7 cellular contexts compared by ENCODE assay signal in genomic region chr11:124762077-124762623, GRCh38. TPM values are rescaled to one million over a fixed set of nuclear protein-coding genes. Genes with fewer than 3 reads are reported as not detected.
DNase-seq lines count a peak whose midpoint lies in the region; ATAC-seq and TF ChIP-seq lines count a peak whose summit lies in the region.

ESAM (minus strand) TSS chr11:124762290; CDS start chr11:124762154, 136 bp downstream.

- H3K27me3 ChIP-seq in OCI-LY3 (ENCODE audit: low read depth, low read length) (peaks cover 17% of the 10 kb centered on the region; the same call in 1 of the 2 replicates), left ventricle myocardium inferior (ENCODE audit: low read depth) (peaks cover 59% of the 10 kb centered on the region), gastrocnemius medialis (peaks cover 44 to 52% (median 47%) of the 10 kb centered on the region in 3 donors)

- intact Hi-C loops in left ventricle myocardium inferior (cut with micrococcal nuclease) = loop anchor here (5.0 to 10.0 kb wide), 2 partner anchors 73 to 90 kb away; partner anchors contain the start of genes SIAE and SPA17
- intact Hi-C loops in gastrocnemius medialis (cut with DNase I; ENCODE audit: low total_unique reads) = loop anchor here (2.0 to 5.0 kb wide), 3 partner anchors 15 to 75 kb away; partner anchors contain the start of gene MSANTD2

- H3K36me3 ChIP-seq in OCI-LY3 (replicated peaks; ENCODE audit: low read depth, low read length) (peaks cover 3% of the 10 kb centered on the region), left ventricle myocardium inferior (peaks cover 27% of the 10 kb centered on the region), gastrocnemius medialis (peaks cover 0 to 12% of the 10 kb centered on the region in 2 donors)

- peak within 1 kb of the TSS; percentile 60 for H3K9ac ChIP-seq in OCI-LY3 (ENCODE audit: low read length)

- peaks cover 6% of the 10 kb centered on the region for H3K36me3 Mint-ChIP-seq in activated naive CD4-positive, alpha-beta T cell treated with anti-CD3 and anti-CD28 coated beads, Interleukin-2, amount 10 ng/mL, durations not matched to agents 7 days and 5 days

- TF ChIP-seq CTCF in OCI-LY3 (IDR thresholded peaks at IDR 0.05; ENCODE audit: low read depth, low read length) = no peak; the same call in 1 of the 2 replicates
- no peak for TF ChIP-seq CTCF in left ventricle myocardium inferior (IDR thresholded peaks at IDR 0.05; ENCODE audit: borderline replicate concordance)
- no peak for TF ChIP-seq CTCF in gastrocnemius medialis (IDR thresholded peaks at IDR 0.05 in 4 of 5, conservative IDR thresholded peaks at IDR 0.05 in 1 of 5)

- in situ Hi-C loops in gastrocnemius medialis (cut with MboI; ENCODE audit: low sequenced_read_pairs in 4 of 4) = loop anchor here (5.0 to 10.0 kb wide), 4 partner anchors 73 to 97 kb away; partner anchors contain the start of genes SIAE (in 1 of the 4) and SPA17 (in 1 of the 4)

- DNase-seq in activated naive CD4-positive, alpha-beta T cell treated with anti-CD3 and anti-CD28 coated beads, Interleukin-2, amount 10 ng/mL, durations not matched to agents 7 days and 5 days = peak; percentile 83
- peak; percentile 59 for DNase-seq in left ventricle myocardium inferior
- DNase-seq in gastrocnemius medialis = no peak
- DNase-seq in cerebellum (ENCODE audit: low spot score) = no peak

- H3K9me3 ChIP-seq in OCI-LY3 (ENCODE audit: insufficient read depth, low read length) = no peaks in the 10 kb centered on the region
- H3K9me3 ChIP-seq in left ventricle myocardium inferior (replicated peaks) = no peaks in the 10 kb centered on the region
- H3K9me3 ChIP-seq in gastrocnemius medialis = no peaks in the 10 kb centered on the region

- peaks cover 8% of the 10 kb centered on the region for H3K4me1 ChIP-seq in OCI-LY3 (ENCODE audit: low read length)
- peaks cover 64% of the 10 kb centered on the region for H3K4me1 ChIP-seq in left ventricle myocardium inferior
- peaks cover 14 to 30% of the 10 kb centered on the region in 2 donors for H3K4me1 ChIP-seq in gastrocnemius medialis

- CTCF ChIA-PET in activated naive CD4-positive, alpha-beta T cell treated with anti-CD3 and anti-CD28 coated beads, Interleukin-2, amount 10 ng/mL, durations not matched to agents 7 days and 5 days (lab: Charles Lee) = interaction anchor here (0.7 to 8.5 kb wide), 18 partner anchors 7 to 346 kb away, joined by 3 to 95 read pairs (median 7); partner anchors contain the start of genes MSANTD2, SIAE, SPA17 and TBRG1

- peaks cover 5% of the 10 kb centered on the region; the same call in 1 of the 2 replicates for H4K20me1 ChIP-seq in OCI-LY3 (ENCODE audit: insufficient read depth, low read length)

- H3K27ac Mint-ChIP-seq in activated naive CD4-positive, alpha-beta T cell treated with anti-CD3 and anti-CD28 coated beads, Interleukin-2, amount 10 ng/mL, durations not matched to agents 7 days and 5 days = no peak within 1 kb of the TSS

- ATAC-seq in GM18867 (IDR thresholded peaks at IDR 0.05; ENCODE audit: unreplicated experiment) = peak; percentile 71
- ATAC-seq in HG02840 (IDR thresholded peaks at IDR 0.05; ENCODE audit: low FRiP score, unreplicated experiment) = peak; percentile 49
- ATAC-seq in gastrocnemius medialis = no peak

- H3K4me3 ChIP-seq in OCI-LY3 (ENCODE audit: low read length) (peak within 1 kb of the TSS; percentile 90), left ventricle myocardium inferior (peak within 1 kb of the TSS; percentile 82), gastrocnemius medialis (peak within 1 kb of the TSS; percentile 52 to 67 (median 60))

- peaks cover 55% of the 10 kb centered on the region for H3K27me3 Mint-ChIP-seq in activated naive CD4-positive, alpha-beta T cell treated with anti-CD3 and anti-CD28 coated beads, Interleukin-2, amount 10 ng/mL, durations not matched to agents 7 days and 5 days

- H2AFZ ChIP-seq in OCI-LY3 (ENCODE audit: low read depth, low read length) = peak within 1 kb of the TSS; percentile 75

- H3K27ac ChIP-seq in OCI-LY3 (ENCODE audit: low read length) = no peak within 1 kb of the TSS
- H3K27ac ChIP-seq in left ventricle myocardium inferior (replicated peaks) = peak within 1 kb of the TSS; percentile 98
- H3K27ac ChIP-seq in gastrocnemius medialis = peak within 1 kb of the TSS; percentile 54 to 87 (median 82)

- no peaks in the 10 kb centered on the region for H3K79me2 ChIP-seq in OCI-LY3 (ENCODE audit: low read length)

- H3K4me2 ChIP-seq in OCI-LY3 (ENCODE audit: low read length) = peak within 1 kb of the TSS; percentile 94

- H3K9me3 Mint-ChIP-seq in activated naive CD4-positive, alpha-beta T cell treated with anti-CD3 and anti-CD28 coated beads, Interleukin-2, amount 10 ng/mL, durations not matched to agents 7 days and 5 days = no peaks in the 10 kb centered on the region

- H3K4me3 Mint-ChIP-seq in activated naive CD4-positive, alpha-beta T cell treated with anti-CD3 and anti-CD28 coated beads, Interleukin-2, amount 10 ng/mL, durations not matched to agents 7 days and 5 days = peak within 1 kb of the TSS; percentile 88

- peak; percentile 47 to 72 for TF ChIP-seq POLR2A in gastrocnemius medialis (IDR thresholded peaks at IDR 0.05)

- peaks cover 38% of the 10 kb centered on the region for H3K4me1 Mint-ChIP-seq in activated naive CD4-positive, alpha-beta T cell treated with anti-CD3 and anti-CD28 coated beads, Interleukin-2, amount 10 ng/mL, durations not matched to agents 7 days and 5 days

RNA-seq across cellular contexts. Expression of gene ESAM, which starts in this region (rescaled TPM):
- 40.0 TPM for total RNA-seq in left ventricle myocardium inferior
- 10 to 100 TPM; 20.0 to 30.1 (median 27.5) TPM for total RNA-seq in gastrocnemius medialis
- total RNA-seq in cerebellum = 6.4 TPM

Comparison
In these comparisons a context has a peak if more than half of its experiments do, and no peak if none do; other contexts are left out.
1. ATAC-seq: peak in GM18867 (single experiment) and HG02840 (single experiment); none in gastrocnemius medialis (0 of 2).
2. DNase-seq: peak in activated naive CD4-positive, alpha-beta T cell treated with anti-CD3 and anti-CD28 coated beads, Interleukin-2, amount 10 ng/mL, durations not matched to agents 7 days and 5 days (single experiment) and left ventricle myocardium inferior (single experiment); none in gastrocnemius medialis (0 of 2) and cerebellum (single experiment).
3. Peak in every context shown above with its lines, with median percentiles within 50 percentile points of each other: H3K4me3 ChIP-seq.